ENCODE assay signal across 20 cellular contexts in the genomic region with DNA sequence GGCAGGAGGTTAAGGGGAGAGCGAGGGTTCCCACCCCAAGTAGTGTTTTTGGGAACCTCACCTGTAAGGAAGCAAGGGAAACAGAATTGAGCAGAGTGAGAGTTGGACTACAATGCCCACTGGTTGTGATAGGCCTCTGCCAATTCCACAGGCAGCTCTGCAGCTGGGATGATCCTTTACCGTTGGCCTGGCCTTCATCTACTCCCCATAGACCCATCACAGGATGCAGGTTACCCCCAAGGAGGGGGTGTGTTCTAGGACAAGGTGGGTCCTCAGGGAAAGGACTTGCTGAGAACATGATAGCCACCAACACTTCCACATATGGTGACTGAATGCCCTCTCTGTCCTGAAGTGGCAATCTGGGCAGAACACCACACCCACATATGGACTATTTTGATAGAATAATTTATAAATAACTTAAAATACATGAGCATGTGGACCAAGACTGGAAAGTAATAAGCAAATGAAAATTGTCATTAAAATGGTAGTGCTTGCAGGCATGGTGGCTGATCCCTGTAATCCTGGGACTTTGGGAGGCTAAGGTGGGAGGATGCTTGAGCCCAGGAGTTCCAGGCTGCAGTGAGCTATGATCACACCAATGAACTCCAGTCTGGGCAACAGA. TPM values are rescaled to one million over a fixed set of nuclear protein-coding genes. Genes with fewer than 3 reads are reported as not detected.
A peak's percentile ranks its signal among the peaks of the same experiment; 100 is the strongest.
DNase-seq lines count a peak whose midpoint lies in the region; ATAC-seq, FAIRE-seq and TF ChIP-seq lines count a peak whose summit lies in the region.
"Had no signal": no experiment of that assay in that cellular context is flagged by ENCODE, and none has a peak within 500 bp of the region (broad histone marks: within the 10 kb centered on the region; RNA-seq: fewer than 3 reads in every experiment).

No MANE protein-coding gene starts in this region.

- no peaks in the 10 kb centered on the region for H3K27me3 ChIP-seq in CD8-positive, alpha-beta memory T cell (ENCODE audit: insufficient read depth, low read length, poor library complexity, severe bottlenecking)
- no peaks in the 10 kb centered on the region for H3K27me3 ChIP-seq in keratinocyte (ENCODE audit: control insufficient read depth, extremely low read depth, insufficient read depth, low read length)
- H3K27me3 ChIP-seq: heart left ventricle, upper lobe of left lung had no signal

- no peak for ATAC-seq in activated T-helper 17 cell treated with anti-CD3 and anti-CD28 coated beads, Interleukin-2, amount 50 U/mL, for 72 hours (replicated peaks)
- no peak for ATAC-seq in GM19463 (IDR thresholded peaks at IDR 0.05; ENCODE audit: unreplicated experiment)
- ATAC-seq: activated naive CD4-positive, alpha-beta T cell treated with anti-CD3 and anti-CD28 coated beads, Interleukin-2, amount 50 U/mL, for 72 hours; GM23338; heart left ventricle; left colon; Right ventricle myocardium inferior had no signal

- H3K9me1 ChIP-seq in keratinocyte (ENCODE audit: control insufficient read depth, extremely low read depth, insufficient read depth, low read length): no peaks in the 10 kb centered on the region

- H4K20me1 ChIP-seq in keratinocyte (ENCODE audit: control insufficient read depth, extremely low read depth, insufficient read depth, low read length): no peaks in the 10 kb centered on the region

- TF ChIP-seq CTCF in keratinocyte (optimal IDR thresholded peaks at IDR 0.05 in 1 of 3, IDR thresholded peaks at IDR 0.05 in 1 of 3, conservative IDR thresholded peaks at IDR 0.05 in 1 of 3; ENCODE audit: extremely low read depth in 1 of 3, insufficient read depth in 2 of 3, low read length in 3 of 3): no peak

- no peak overlapping the region for H3K4me3 Mint-ChIP-seq in T-helper 2 cell treated with Interferon-gamma antibody and Interleukin-4, amounts not matched to agents 5 μg/mL and 100 μg/mL, for 36 hours
- no peak overlapping the region for H3K4me3 Mint-ChIP-seq in CD8-positive, alpha-beta memory T cell
- no peak overlapping the region for H3K4me3 Mint-ChIP-seq in activated T-helper 17 cell treated with anti-CD3 and anti-CD28 coated beads, Interleukin-2, amount 50 U/mL, for 72 hours
- H3K4me3 Mint-ChIP-seq: GM23338 had no signal

- H3K36me3 ChIP-seq in CD8-positive, alpha-beta memory T cell (ENCODE audit: insufficient read depth, low read length): no peaks in the 10 kb centered on the region
- no peaks in the 10 kb centered on the region for H3K36me3 ChIP-seq in keratinocyte (ENCODE audit: control insufficient read depth in 2 of 2, extremely low read depth in 1 of 2, insufficient read depth in 2 of 2, low read length in 2 of 2)

- no peak overlapping the region for H2AFZ ChIP-seq in keratinocyte (ENCODE audit: control insufficient read depth, low read length)
- H2AFZ ChIP-seq: GM23338 had no signal

- H3K4me2 ChIP-seq in keratinocyte (ENCODE audit: control insufficient read depth, extremely low read depth, insufficient read depth, low read depth, low read length): no peak overlapping the region
- H3K4me2 ChIP-seq: GM23338 had no signal

- no peaks in the 10 kb centered on the region for H3K79me2 ChIP-seq in keratinocyte (ENCODE audit: control insufficient read depth, insufficient read depth, low read length)

- DNase-seq in T-helper 2 cell treated with Interferon-gamma antibody and Interleukin-4, amounts not matched to agents 5 μg/mL and 100 μg/mL, for 36 hours (ENCODE audit: low spot score): no peak
- DNase-seq in T-helper 2 cell (no peak), keratinocyte (ENCODE audit: low read depth, low spot score) (no peak), GF-D8 (lab: John Stamatoyannopoulos, UW) (no peak), NCI-H2171 (lab: John Stamatoyannopoulos, UW) (no peak)
- DNase-seq in CD8-positive, alpha-beta memory T cell: no peak
- DNase-seq: GDM1, heart left ventricle, left colon, mesendoderm, NCI-H1092, NCI-H187, NCI-H748 treated with DMSO at 0.1 percent for 48 hours, nucleus accumbens, upper lobe of left lung had no signal

- POLR2A ChIA-PET in CD8-positive, alpha-beta memory T cell (lab: Charles Lee): no interaction called here

- no peak for FAIRE-seq in keratinocyte (lab: Jason Lieb, UNC)

- no peak overlapping the region for H3K27ac ChIP-seq in CD8-positive, alpha-beta memory T cell (ENCODE audit: low read depth, low read length)
- peak overlapping the region; percentile 28 for H3K27ac ChIP-seq in keratinocyte (ENCODE audit: control insufficient read depth, insufficient read depth, low read length)
- H3K27ac ChIP-seq: heart left ventricle, upper lobe of left lung had no signal

- H3K9ac ChIP-seq in keratinocyte (ENCODE audit: control insufficient read depth, extremely low read depth, insufficient read depth, low read length): no peak overlapping the region

- H3K36me3 Mint-ChIP-seq in T-helper 2 cell treated with Interferon-gamma antibody and Interleukin-4, amounts not matched to agents 5 μg/mL and 100 μg/mL, for 36 hours (ENCODE audit: low read depth): peaks cover 22% of the 10 kb centered on the region
- H3K36me3 Mint-ChIP-seq in CD8-positive, alpha-beta memory T cell: no peaks in the 10 kb centered on the region
- H3K36me3 Mint-ChIP-seq in activated T-helper 17 cell treated with anti-CD3 and anti-CD28 coated beads, Interleukin-2, amount 50 U/mL, for 72 hours (ENCODE audit: low read depth): peaks cover 29% of the 10 kb centered on the region
- H3K36me3 Mint-ChIP-seq: activated naive CD4-positive, alpha-beta T cell treated with anti-CD3 and anti-CD28 coated beads, Interleukin-2, amount 50 U/mL, for 72 hours had no signal

- H3K27ac Mint-ChIP-seq in T-helper 2 cell treated with Interferon-gamma antibody and Interleukin-4, amounts not matched to agents 5 μg/mL and 100 μg/mL, for 36 hours: peak overlapping the region; percentile 13
- peak overlapping the region; percentile 25 to 93 (median 78) for H3K27ac Mint-ChIP-seq in CD8-positive, alpha-beta memory T cell
- peak overlapping the region; percentile 2 for H3K27ac Mint-ChIP-seq in activated T-helper 17 cell treated with anti-CD3 and anti-CD28 coated beads, Interleukin-2, amount 50 U/mL, for 72 hours
- H3K27ac Mint-ChIP-seq: GM23338 had no signal

- CTCF ChIA-PET in CD8-positive, alpha-beta memory T cell (lab: Charles Lee): interaction anchor here (3.8 kb wide), 1 partner anchor 8 kb away, joined by 66 read pairs; a partner anchor contains a TSS

- dilution Hi-C loops in keratinocyte (cut with MboI; ENCODE audit: extremely low pct_ligation_motif_present, low sequenced_read_pairs): no loop called here

- H3K4me3 ChIP-seq in CD8-positive, alpha-beta memory T cell (ENCODE audit: low read length): no peak overlapping the region
- no peak overlapping the region for H3K4me3 ChIP-seq in keratinocyte (ENCODE audit: control insufficient read depth in 2 of 3, extremely low read depth in 1 of 3, insufficient read depth in 2 of 3, low read depth in 1 of 3, low read length in 3 of 3)
- H3K4me3 ChIP-seq: GM23338, heart left ventricle, upper lobe of left lung had no signal

- H3K4me1 ChIP-seq in CD8-positive, alpha-beta memory T cell (ENCODE audit: insufficient read depth, low read length): peaks cover 30% of the 10 kb centered on the region
- peaks cover 48% of the 10 kb centered on the region for H3K4me1 ChIP-seq in keratinocyte (ENCODE audit: control insufficient read depth, extremely low read depth, insufficient read depth, low read length)

- H3K9me3 Mint-ChIP-seq in T-helper 2 cell treated with Interferon-gamma antibody and Interleukin-4, amounts not matched to agents 5 μg/mL and 100 μg/mL, for 36 hours: no peaks in the 10 kb centered on the region
- H3K9me3 Mint-ChIP-seq in CD8-positive, alpha-beta memory T cell: no peaks in the 10 kb centered on the region
- H3K9me3 Mint-ChIP-seq in activated T-helper 17 cell treated with anti-CD3 and anti-CD28 coated beads, Interleukin-2, amount 50 U/mL, for 72 hours: no peaks in the 10 kb centered on the region
- H3K9me3 Mint-ChIP-seq: activated naive CD4-positive, alpha-beta T cell treated with anti-CD3 and anti-CD28 coated beads, Interleukin-2, amount 50 U/mL, for 72 hours; GM23338 had no signal

- H3K4me1 Mint-ChIP-seq in T-helper 2 cell treated with Interferon-gamma antibody and Interleukin-4, amounts not matched to agents 5 μg/mL and 100 μg/mL, for 36 hours (ENCODE audit: low read depth): peaks cover 65% of the 10 kb centered on the region
- peaks cover 37 to 66% (median 45%) of the 10 kb centered on the region in 3 donors for H3K4me1 Mint-ChIP-seq in CD8-positive, alpha-beta memory T cell
- peaks cover 32% of the 10 kb centered on the region for H3K4me1 Mint-ChIP-seq in activated T-helper 17 cell treated with anti-CD3 and anti-CD28 coated beads, Interleukin-2, amount 50 U/mL, for 72 hours

- no peaks in the 10 kb centered on the region for H3K9me3 ChIP-seq in CD8-positive, alpha-beta memory T cell (ENCODE audit: low read length)
- H3K9me3 ChIP-seq in keratinocyte (ENCODE audit: control insufficient read depth, low read depth, low read length): no peaks in the 10 kb centered on the region
- H3K9me3 ChIP-seq: heart left ventricle, upper lobe of left lung had no signal

- H3K27me3 Mint-ChIP-seq in T-helper 2 cell treated with Interferon-gamma antibody and Interleukin-4, amounts not matched to agents 5 μg/mL and 100 μg/mL, for 36 hours (ENCODE audit: low read depth): no peaks in the 10 kb centered on the region
- H3K27me3 Mint-ChIP-seq in CD8-positive, alpha-beta memory T cell: no peaks in the 10 kb centered on the region
- H3K27me3 Mint-ChIP-seq in activated T-helper 17 cell treated with anti-CD3 and anti-CD28 coated beads, Interleukin-2, amount 50 U/mL, for 72 hours: no peaks in the 10 kb centered on the region

RNA-seq across cellular contexts. Expression of a gene that starts 8.4 kb away (rescaled TPM):
- total RNA-seq in CD8-positive, alpha-beta memory T cell: 10 to 100 TPM; 43.3 to 43.4 TPM
- polyA plus RNA-seq in CD8-positive, alpha-beta memory T cell: 2.1 TPM
- total RNA-seq in activated T-helper 17 cell treated with anti-CD3 and anti-CD28 coated beads, Interleukin-2, amount 50 U/mL, for 72 hours: 10 to 100 TPM; 23.3 to 51.9 TPM
- polyA plus RNA-seq in keratinocyte: 107 to 144 TPM (median 118 TPM) in 3 replicates
- polyA plus RNA-seq in keratinocyte (2011; ENCODE audit: low read depth): 49.0 TPM
- 87.1 and 90.4 TPM in 2 replicates for polyA plus RNA-seq in keratinocyte (2011; cell fraction: cytosol; rRNA removed)
- polyA plus RNA-seq in keratinocyte (2011; cell fraction: nucleus; rRNA removed): 128 and 137 TPM in 2 replicates
- 113 and 158 TPM in 2 replicates for polyA plus RNA-seq in keratinocyte (2012; ENCODE audit: low replicate concordance)
- 52.6 to 84.2 TPM (median 78.2 TPM) in 3 replicates for polyA minus RNA-seq in keratinocyte
- polyA minus RNA-seq in keratinocyte (2011; cell fraction: cytosol; rRNA and poly(A)+ RNA removed): 201 TPM
- 108 and 134 TPM in 2 replicates for polyA minus RNA-seq in keratinocyte (2011; cell fraction: nucleus; rRNA and poly(A)+ RNA removed)

Comparison
In these comparisons a context has a peak if more than half of its experiments do, and no peak if none do; other contexts are left out.
1. H3K27ac Mint-ChIP-seq: peak in every context shown above with its lines; median percentile 78 in CD8-positive, alpha-beta memory T cell; 13 in T-helper 2 cell treated with Interferon-gamma antibody and Interleukin-4, amounts not matched to agents 5 μg/mL and 100 μg/mL, for 36 hours; 2 in activated T-helper 17 cell treated with anti-CD3 and anti-CD28 coated beads, Interleukin-2, amount 50 U/mL, for 72 hours.